In the genomic region with DNA sequence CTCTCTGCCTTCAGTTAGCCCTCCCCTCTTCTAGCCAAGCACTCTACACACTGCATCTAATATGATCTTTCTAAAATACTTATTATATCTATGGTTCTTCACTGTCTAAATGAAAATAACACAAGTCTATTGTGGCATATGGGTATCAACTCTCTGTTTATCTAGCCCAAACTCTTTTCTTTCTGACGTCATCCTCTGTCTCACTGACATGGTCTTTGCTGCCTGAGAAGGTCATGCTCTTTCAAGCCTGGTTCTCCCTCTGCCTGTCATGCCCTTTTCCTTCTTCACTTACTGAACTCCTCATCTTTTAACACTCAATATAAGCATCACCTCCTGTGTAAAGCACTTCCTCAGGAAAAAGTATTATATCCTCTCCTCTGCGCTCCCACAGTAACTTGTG, we compare ENCODE assay signal across 8 cellular contexts.
"Had no signal": no experiment of that assay in that cellular context is flagged by ENCODE, and none has a peak within 500 bp of the region (broad histone marks: within the 10 kb centered on the region; RNA-seq: fewer than 3 reads in every experiment).

No MANE protein-coding gene starts in this region.

- DNase-seq: GDM1, GF-D8 had no signal

- FAIRE-seq: G401.6, GM12878, GM12891, GM12892, GM18507, GM19239 had no signal

- ATAC-seq: GM12878 had no signal

- H3K4me3 ChIP-seq: GM12878 had no signal
